In genomic region chr13:97018029-97018819, GRCh38 we compare ENCODE assay signal across 2 cellular contexts.
TF ChIP-seq lines count a peak whose summit lies in the region.

No MANE protein-coding gene starts in this region.

TF ChIP-seq in IMR-90, 13 proteins besides CTCF, POLR2A, EP300 and RAD21:
- TF ChIP-seq SMC3 (IDR thresholded peaks at IDR 0.05; ENCODE audit: low read depth, low read length) (peak; percentile 68), MAFK (IDR thresholded peaks at IDR 0.05; ENCODE audit: low read depth, low read length) (no peak)

TF ChIP-seq in HepG2, 621 proteins besides CTCF, POLR2A, EP300 and RAD21:
- TF ChIP-seq PCBP2 (optimal IDR thresholded peaks at IDR 0.05; ENCODE audit: low read depth, low read length, poor library complexity, severe bottlenecking) (no peak), MZF1 (CRISPR knock-in tag; IDR thresholded peaks at IDR 0.05; ENCODE audit: borderline replicate concordance) (no peak), ZNF720 (CRISPR knock-in tag; IDR thresholded peaks at IDR 0.05) (no peak), STAG1 (CRISPR knock-in tag; IDR thresholded peaks at IDR 0.05) (peak; percentile 82), PCBP1 (IDR thresholded peaks at IDR 0.05; ENCODE audit: borderline replicate concordance, low read depth, low read length) (no peak), BCL6 (CRISPR knock-in tag; IDR thresholded peaks at IDR 0.05) (no peak), SMC3 (IDR thresholded peaks at IDR 0.05; ENCODE audit: low read length) (peak; percentile 66)
- TF ChIP-seq, protein P1, sequence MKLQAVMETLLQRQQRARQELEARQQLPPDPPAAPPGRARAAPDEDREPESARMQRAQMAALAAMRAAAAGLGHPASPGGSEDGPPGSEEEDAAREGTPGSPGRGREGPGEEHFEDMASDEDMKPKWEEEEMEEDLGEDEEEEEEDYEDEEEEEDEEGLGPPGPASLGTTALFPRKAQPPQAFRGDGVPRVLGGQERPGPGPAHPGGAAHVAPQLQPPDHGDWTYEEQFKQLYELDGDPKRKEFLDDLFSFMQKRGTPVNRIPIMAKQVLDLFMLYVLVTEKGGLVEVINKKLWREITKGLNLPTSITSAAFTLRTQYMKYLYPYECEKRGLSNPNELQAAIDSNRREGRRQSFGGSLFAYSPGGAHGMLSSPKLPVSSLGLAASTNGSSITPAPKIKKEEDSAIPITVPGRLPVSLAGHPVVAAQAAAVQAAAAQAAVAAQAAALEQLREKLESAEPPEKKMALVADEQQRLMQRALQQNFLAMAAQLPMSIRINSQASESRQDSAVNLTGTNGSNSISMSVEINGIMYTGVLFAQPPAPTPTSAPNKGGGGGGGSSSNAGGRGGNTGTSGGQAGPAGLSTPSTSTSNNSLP (IDR thresholded peaks at IDR 0.05; ENCODE audit: low read depth, low read length): 0 out of 2 replicates have a peak, but pooled peaks have one; percentile 15
